ENCODE assay signal across 18 cellular contexts in the genomic region with DNA sequence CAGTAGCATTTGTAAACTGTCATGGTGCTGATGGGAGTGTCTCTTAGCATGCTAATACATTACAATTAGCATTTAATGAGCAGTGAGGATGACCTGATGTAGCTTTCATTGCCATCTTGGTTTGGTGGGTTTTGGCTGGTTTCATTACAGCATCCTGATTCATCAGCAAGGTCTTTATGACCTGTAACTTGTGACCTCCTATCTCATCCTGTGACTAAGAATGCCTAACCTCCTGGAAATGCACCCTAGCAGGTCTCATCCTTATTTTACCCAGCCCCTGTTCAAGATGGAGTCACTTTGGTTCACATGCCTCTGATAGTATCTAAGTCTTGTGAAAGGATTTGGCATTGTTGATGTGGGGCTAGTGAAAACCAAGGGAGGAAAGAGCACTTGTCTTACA.
DNase-seq lines count a peak whose midpoint lies in the region; ATAC-seq and TF ChIP-seq lines count a peak whose summit lies in the region.
"Had no signal": no experiment of that assay in that cellular context is flagged by ENCODE, and none has a peak within 500 bp of the region (broad histone marks: within the 10 kb centered on the region; RNA-seq: fewer than 3 reads in every experiment).

No MANE protein-coding gene starts in this region.

- H3K4me3 Mint-ChIP-seq in stimulated activated naive CD8-positive, alpha-beta T cell treated with anti-CD3 and anti-CD28 coated beads, Interleukin-15, amount 100 ng/mL, for 72 hours: no peak overlapping the region
- H3K4me3 Mint-ChIP-seq in stimulated activated effector memory CD8-positive, alpha-beta T cell treated with anti-CD3 and anti-CD28 coated beads, Interleukin-12 subunit alpha, Interleukin-12 subunit beta, amount 100 ng/mL, for 72 hours: no peak overlapping the region
- H3K4me3 Mint-ChIP-seq: GM23338 had no signal

- no peak overlapping the region for H3K4me3 ChIP-seq in fibroblast of mammary gland (ENCODE audit: control insufficient read depth, low read depth, low read length)
- H3K4me3 ChIP-seq: GM23338, PC-9 had no signal

- H3K9me3 Mint-ChIP-seq in stimulated activated naive CD8-positive, alpha-beta T cell treated with anti-CD3 and anti-CD28 coated beads, Interleukin-15, amount 100 ng/mL, for 72 hours: no peaks in the 10 kb centered on the region
- no peaks in the 10 kb centered on the region for H3K9me3 Mint-ChIP-seq in stimulated activated effector memory CD8-positive, alpha-beta T cell treated with anti-CD3 and anti-CD28 coated beads, Interleukin-12 subunit alpha, Interleukin-12 subunit beta, amount 100 ng/mL, for 72 hours
- H3K9me3 Mint-ChIP-seq: GM23338 had no signal

- no peaks in the 10 kb centered on the region for H3K27me3 Mint-ChIP-seq in stimulated activated naive CD8-positive, alpha-beta T cell treated with anti-CD3 and anti-CD28 coated beads, Interleukin-15, amount 100 ng/mL, for 72 hours

- TF ChIP-seq CTCF in fibroblast of mammary gland (conservative IDR thresholded peaks at IDR 0.05; ENCODE audit: control insufficient read depth, insufficient read depth, low read depth, low read length): no peak

- DNase-seq in stimulated activated naive CD8-positive, alpha-beta T cell treated with anti-CD3 and anti-CD28 coated beads, Interleukin-15, Interleukin-2, amounts not matched to agents 100 U/mL and 50 U/mL, for 24 hours: no peak
- no peak for DNase-seq in stimulated activated naive CD8-positive, alpha-beta T cell treated with anti-CD3 and anti-CD28 coated beads, Interleukin-15, amount 100 ng/mL, for 72 hours
- DNase-seq in RKO (ENCODE audit: low spot score) (peak; percentile 66), fibroblast of mammary gland (ENCODE audit: low read depth) (peak; percentile 39), DMS153 treated with DMSO at 0.1 percent for 48 hours (lab: John Stamatoyannopoulos, UW; ENCODE audit: unreplicated experiment) (no peak), NCI-H2029 treated with DMSO at 0.1 percent for 48 hours (lab: John Stamatoyannopoulos, UW) (no peak)
- DNase-seq in stimulated activated effector memory CD8-positive, alpha-beta T cell treated with anti-CD3 and anti-CD28 coated beads, Interleukin-12 subunit alpha, Interleukin-12 subunit beta, amount 100 ng/mL, for 72 hours (ENCODE audit: low spot score in 2 of 2): no peak
- DNase-seq: COR-L47; GDM1; Karpas-422; NCI-H1436; NCI-H2081; NCI-H526; NK-92 treated with Interleukin-12 subunit alpha and Interleukin-12 subunit beta, amount 100 ng/mL, for 24 hours; PC-9 had no signal

- H3K4me1 Mint-ChIP-seq in stimulated activated naive CD8-positive, alpha-beta T cell treated with anti-CD3 and anti-CD28 coated beads, Interleukin-15, amount 100 ng/mL, for 72 hours: no peaks in the 10 kb centered on the region
- no peaks in the 10 kb centered on the region for H3K4me1 Mint-ChIP-seq in stimulated activated effector memory CD8-positive, alpha-beta T cell treated with anti-CD3 and anti-CD28 coated beads, Interleukin-12 subunit alpha, Interleukin-12 subunit beta, amount 100 ng/mL, for 72 hours
- H3K4me1 Mint-ChIP-seq: GM23338 had no signal

- ATAC-seq in stimulated activated naive CD8-positive, alpha-beta T cell treated with anti-CD3 and anti-CD28 coated beads, Interleukin-15, Interleukin-2, amounts not matched to agents 100 U/mL and 50 U/mL, for 24 hours: peak; percentile 9
- no peak for ATAC-seq in stimulated activated naive CD8-positive, alpha-beta T cell treated with anti-CD3 and anti-CD28 coated beads, Interleukin-15, amount 100 ng/mL, for 72 hours
- peak; percentile 75 for ATAC-seq in stimulated activated effector memory CD8-positive, alpha-beta T cell treated with anti-CD3 and anti-CD28 coated beads, Interleukin-12 subunit alpha, Interleukin-12 subunit beta, amount 100 ng/mL, for 72 hours
- no peak for ATAC-seq in HG03280 (IDR thresholded peaks at IDR 0.05; ENCODE audit: unreplicated experiment)
- ATAC-seq: GM23338, Right ventricle myocardium inferior had no signal

- H3K27ac Mint-ChIP-seq in stimulated activated naive CD8-positive, alpha-beta T cell treated with anti-CD3 and anti-CD28 coated beads, Interleukin-15, amount 100 ng/mL, for 72 hours: no peak overlapping the region
- H3K27ac Mint-ChIP-seq in stimulated activated effector memory CD8-positive, alpha-beta T cell treated with anti-CD3 and anti-CD28 coated beads, Interleukin-12 subunit alpha, Interleukin-12 subunit beta, amount 100 ng/mL, for 72 hours: no peak overlapping the region
- H3K27ac Mint-ChIP-seq: GM23338 had no signal

- no peaks in the 10 kb centered on the region for H3K36me3 Mint-ChIP-seq in stimulated activated effector memory CD8-positive, alpha-beta T cell treated with anti-CD3 and anti-CD28 coated beads, Interleukin-12 subunit alpha, Interleukin-12 subunit beta, amount 100 ng/mL, for 72 hours

Comparison
In these comparisons a context has a peak if more than half of its experiments do, and no peak if none do; other contexts are left out.
1. ATAC-seq: peak in stimulated activated naive CD8-positive, alpha-beta T cell treated with anti-CD3 and anti-CD28 coated beads, Interleukin-15, Interleukin-2, amounts not matched to agents 100 U/mL and 50 U/mL, for 24 hours (single experiment) and stimulated activated effector memory CD8-positive, alpha-beta T cell treated with anti-CD3 and anti-CD28 coated beads, Interleukin-12 subunit alpha, Interleukin-12 subunit beta, amount 100 ng/mL, for 72 hours (single experiment); none in stimulated activated naive CD8-positive, alpha-beta T cell treated with anti-CD3 and anti-CD28 coated beads, Interleukin-15, amount 100 ng/mL, for 72 hours (single experiment) and HG03280 (single experiment).
2. DNase-seq: peak in RKO (single experiment) and fibroblast of mammary gland (single experiment); none in stimulated activated naive CD8-positive, alpha-beta T cell treated with anti-CD3 and anti-CD28 coated beads, Interleukin-15, Interleukin-2, amounts not matched to agents 100 U/mL and 50 U/mL, for 24 hours (single experiment), stimulated activated naive CD8-positive, alpha-beta T cell treated with anti-CD3 and anti-CD28 coated beads, Interleukin-15, amount 100 ng/mL, for 72 hours (0 of 2), stimulated activated effector memory CD8-positive, alpha-beta T cell treated with anti-CD3 and anti-CD28 coated beads, Interleukin-12 subunit alpha, Interleukin-12 subunit beta, amount 100 ng/mL, for 72 hours (0 of 2), DMS153 treated with DMSO at 0.1 percent for 48 hours (single experiment) and NCI-H2029 treated with DMSO at 0.1 percent for 48 hours (single experiment).